Comparison of ENCODE assay signal across 16 cellular contexts in the genomic region with DNA sequence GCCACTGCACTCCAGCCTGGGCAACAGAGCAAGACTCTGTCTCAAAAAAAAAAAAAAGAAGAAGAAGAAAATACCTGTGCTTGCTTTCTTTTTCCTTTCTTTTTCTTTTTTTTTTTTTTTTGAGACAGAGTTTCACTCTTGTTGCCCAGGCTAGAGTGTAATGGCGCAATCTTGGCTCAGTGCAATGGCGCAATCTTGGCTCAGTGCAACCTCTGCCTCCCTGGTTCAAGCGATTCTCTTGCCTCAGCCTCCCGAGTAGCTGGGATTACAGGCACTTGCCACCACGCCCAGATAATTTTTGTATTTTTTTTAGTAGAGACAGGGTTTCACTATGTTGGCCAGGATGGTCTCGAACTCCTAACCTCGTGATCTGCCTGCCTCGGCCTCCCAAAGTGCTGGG. TPM values are rescaled to one million over a fixed set of nuclear protein-coding genes. Genes with fewer than 3 reads are reported as not detected.
"Had no signal": no experiment of that assay in that cellular context is flagged by ENCODE, and none has a peak within 500 bp of the region (broad histone marks: within the 10 kb centered on the region; RNA-seq: fewer than 3 reads in every experiment).

No MANE protein-coding gene starts in this region.

RNA-seq across cellular contexts. Expression of gene TEX44, which starts 58.9 kb away (rescaled TPM):
- total RNA-seq: colonic mucosa; dermis blood vessel endothelial cell; epithelial cell of proximal tubule; esophagus squamous epithelium; gastrocnemius medialis; heart right ventricle; lower leg skin; mucosa of descending colon; naive thymus-derived CD8-positive, alpha-beta T cell; osteocyte; pulmonary artery endothelial cell; sigmoid colon; subcutaneous adipose tissue; tibial nerve; ureter had no signal
- polyA plus RNA-seq: heart right ventricle; naive thymus-derived CD8-positive, alpha-beta T cell; neural cell; sigmoid colon had no signal
